30 cellular contexts compared by ENCODE assay signal in the genomic region with DNA sequence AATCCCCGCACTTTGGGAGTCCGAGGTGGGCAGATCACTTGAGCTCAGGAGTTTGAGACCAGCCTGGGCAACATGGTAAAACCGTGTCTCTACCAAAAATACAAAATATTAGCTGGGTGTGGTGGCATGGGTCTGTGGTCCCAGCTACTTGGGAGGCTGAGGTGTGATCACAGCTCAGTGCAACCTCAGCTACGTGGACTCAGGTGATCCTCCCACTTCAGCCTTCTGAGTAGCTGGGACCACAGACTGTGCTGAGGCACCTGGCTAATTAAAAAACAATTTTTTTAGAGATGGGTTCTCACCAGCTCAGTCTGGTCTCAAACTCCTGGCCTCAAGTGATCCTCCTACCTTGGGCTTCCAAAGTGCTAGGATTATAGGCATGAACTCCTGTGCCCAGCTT.
"Had no signal": no experiment of that assay in that cellular context is flagged by ENCODE, and none has a peak within 500 bp of the region (broad histone marks: within the 10 kb centered on the region; RNA-seq: fewer than 3 reads in every experiment).

No MANE protein-coding gene starts in this region.

- H3K27ac ChIP-seq: dorsolateral prefrontal cortex, epithelial cell of prostate, gastrocnemius medialis, ovary, psoas muscle, sigmoid colon, testis, tibial artery, upper lobe of right lung, vagina had no signal

- FAIRE-seq: colon, kidney had no signal

- H3K4me1 ChIP-seq: testis had no signal

- H3K27me3 Mint-ChIP-seq: naive B cell had no signal

- H3K36me3 ChIP-seq: gastrocnemius medialis, ovary, sigmoid colon, tibial artery, upper lobe of right lung had no signal

- H3K4me3 ChIP-seq: dorsolateral prefrontal cortex, gastrocnemius medialis, mucosa of descending colon, ovary, psoas muscle, sigmoid colon, testis, tibial artery, upper lobe of right lung, vagina had no signal

- H3K27ac Mint-ChIP-seq: endodermal cell, mesothelial cell of epicardium had no signal

- H3K4me3 Mint-ChIP-seq: endodermal cell; mesothelial cell of epicardium; naive B cell; stimulated activated effector memory CD8-positive, alpha-beta T cell treated with anti-CD3 and anti-CD28 coated beads, Interleukin-12 subunit alpha, Interleukin-12 subunit beta, amount 100 ng/mL, for 72 hours had no signal

- ATAC-seq: esophagus mucosa; gastrocnemius medialis; left lobe of liver; mucosa of descending colon; psoas muscle; right cardiac atrium; stimulated activated effector memory CD8-positive, alpha-beta T cell treated with anti-CD3 and anti-CD28 coated beads, Interleukin-12 subunit alpha, Interleukin-12 subunit beta, amount 100 ng/mL, for 72 hours; stimulated activated naive CD8-positive, alpha-beta T cell treated with anti-CD3 and anti-CD28 coated beads, Interleukin-15, Interleukin-2, amounts not matched to agents 100 U/mL and 50 U/mL, for 24 hours; upper lobe of right lung had no signal

- DNase-seq: dorsolateral prefrontal cortex; effector CD4-positive, alpha-beta T cell; endodermal cell; foreskin fibroblast; gastrocnemius medialis; head of caudate nucleus; kidney; mesenchymal stem cell; mucosa of descending colon; naive B cell; occipital lobe; ovary; posterior cingulate gyrus; psoas muscle; right cardiac atrium; sigmoid colon; stimulated activated CD4-positive, alpha-beta T cell treated with anti-CD3 and anti-CD28 coated beads, Interleukin-2, amount 100 ng/mL, for 24 hours; stimulated activated CD4-positive, alpha-beta T cell treated with anti-CD3 and anti-CD28 coated beads, Interleukin-4, amount 100 ng/mL, for 24 hours; stimulated activated naive CD8-positive, alpha-beta T cell treated with anti-CD3 and anti-CD28 coated beads, Interleukin-15, Interleukin-2, amounts not matched to agents 100 U/mL and 50 U/mL, for 24 hours; substantia nigra; testis; tibial artery; upper lobe of right lung had no signal

- H3K27me3 ChIP-seq: dorsolateral prefrontal cortex, gastrocnemius medialis, ovary, sigmoid colon, testis, tibial artery, upper lobe of right lung, vagina had no signal

- H3K4me1 Mint-ChIP-seq: mesothelial cell of epicardium had no signal

- H3K9me3 ChIP-seq: gastrocnemius medialis, ovary, psoas muscle, sigmoid colon, testis had no signal
